9 cellular contexts compared by ENCODE assay signal in the genomic region with DNA sequence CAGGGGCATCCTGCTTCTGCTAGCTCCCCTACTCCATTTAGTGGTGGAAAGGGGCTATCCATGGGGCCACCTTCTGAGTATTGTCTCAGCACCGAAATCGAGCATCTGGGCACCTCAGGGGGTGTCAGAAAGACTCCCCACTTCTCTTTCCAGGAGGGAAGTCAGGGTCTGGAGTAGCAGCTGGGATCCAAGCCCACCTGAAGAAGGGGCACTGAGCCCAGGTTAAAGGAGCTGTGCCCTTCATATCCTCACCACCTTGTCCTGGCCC. TPM values are rescaled to one million over a fixed set of nuclear protein-coding genes. Genes with fewer than 3 reads are reported as not detected.
A peak's percentile ranks its signal among the peaks of the same experiment; 100 is the strongest.
DNase-seq lines count a peak whose midpoint lies in the region; ATAC-seq and TF ChIP-seq lines count a peak whose summit lies in the region.
"Had no signal": no experiment of that assay in that cellular context is flagged by ENCODE, and none has a peak within 500 bp of the region (broad histone marks: within the 10 kb centered on the region; RNA-seq: fewer than 3 reads in every experiment).

No MANE protein-coding gene starts in this region.

- peak overlapping the region; percentile 92 for H3K27ac ChIP-seq in cingulate gyrus (ENCODE audit: low read depth, low read length)
- H3K27ac ChIP-seq in mesodermal cell (ENCODE audit: low read depth, low read length, severe bottlenecking), result peak overlapping the region; percentile 82
- peak overlapping the region; percentile 97 for H3K27ac ChIP-seq in temporal lobe (ENCODE audit: low read depth, low read length)
- H3K27ac ChIP-seq in upper lobe of left lung, result peak overlapping the region in 2 of 4 donors; percentile 32

- H3K4me1 Mint-ChIP-seq in HFFc6 (ENCODE audit: low read depth), result peaks cover 54% of the 10 kb centered on the region
- H3K4me1 Mint-ChIP-seq in activated T-cell treated with anti-CD3 and anti-CD28 coated beads, Interleukin-2, amount 50 U/mL, for 72 hours (ENCODE audit: low read depth), result peaks cover 13% of the 10 kb centered on the region

- TF ChIP-seq EP300 in upper lobe of left lung (IDR thresholded peaks at IDR 0.05), result no peak

- H3K4me1 ChIP-seq in mesodermal cell (ENCODE audit: control insufficient read depth, insufficient read depth, low read length, poor library complexity, severe bottlenecking) (peaks cover 26% of the 10 kb centered on the region), upper lobe of left lung (peaks cover 20 to 45% (median 28%) of the 10 kb centered on the region in 4 donors)

- peaks cover 13% of the 10 kb centered on the region for H3K27me3 Mint-ChIP-seq in HFFc6 (ENCODE audit: insufficient read depth)
- peaks cover 41% of the 10 kb centered on the region for H3K27me3 Mint-ChIP-seq in activated T-cell treated with anti-CD3 and anti-CD28 coated beads, Interleukin-2, amount 50 U/mL, for 72 hours (ENCODE audit: low read depth)

- H3K27me3 ChIP-seq in upper lobe of left lung, result peaks cover 0 to 39% (median 18%) of the 10 kb centered on the region in 4 donors

- ATAC-seq in upper lobe of left lung (ENCODE audit: low FRiP score in 2 of 2), result no peak
- ATAC-seq in activated T-cell treated with anti-CD3 and anti-CD28 coated beads, Interleukin-2, amount 50 U/mL, for 72 hours (replicated peaks in 1 of 2), result no peak

- no peak for DNase-seq in HFFc6
- DNase-seq in upper lobe of left lung, result no peak
- no peak for DNase-seq in activated T-cell treated with anti-CD3 and anti-CD28 coated beads, Interleukin-2, amount 50 U/mL, for 72 hours
- no peak for DNase-seq in NCI-H524 (lab: John Stamatoyannopoulos, UW)
- DNase-seq in globus pallidus (ENCODE audit: low spot score), result no peak
- DNase-seq: mammary epithelial cell had no signal

- WGBS in mesodermal cell (ENCODE audit: insufficient coverage in 2 of 2), 2 experiments, result 0 to 5% methylated on average over 2 of the region's 2 CpGs
- 17% methylated on average over 2 of the region's 2 CpGs; no CpG with 5 or more reads in 1 of the 2 donors for WGBS in upper lobe of left lung, 2 donors

- peaks cover 26% of the 10 kb centered on the region for H3K36me3 Mint-ChIP-seq in HFFc6 (ENCODE audit: low read depth)
- H3K36me3 Mint-ChIP-seq in activated T-cell treated with anti-CD3 and anti-CD28 coated beads, Interleukin-2, amount 50 U/mL, for 72 hours (ENCODE audit: insufficient read depth in 2 of 2), result no peaks in the 10 kb centered on the region

- H3K4me3 ChIP-seq in mesodermal cell (ENCODE audit: extremely low read depth, insufficient read depth, low read length, poor library complexity, severe bottlenecking) (peak overlapping the region; percentile 93), upper lobe of left lung (no peak overlapping the region)

- H3K36me3 ChIP-seq in mesodermal cell (ENCODE audit: control insufficient read depth, insufficient read depth, low read length), result peaks cover 38% of the 10 kb centered on the region
- no peaks in the 10 kb centered on the region for H3K36me3 ChIP-seq in upper lobe of left lung

- peak overlapping the region; percentile 96 for H3K4me3 Mint-ChIP-seq in HFFc6
- H3K4me3 Mint-ChIP-seq in activated T-cell treated with anti-CD3 and anti-CD28 coated beads, Interleukin-2, amount 50 U/mL, for 72 hours, result no peak overlapping the region

- no peaks in the 10 kb centered on the region for H3K9me3 ChIP-seq in mesodermal cell (ENCODE audit: control insufficient read depth, low read length)
- no peaks in the 10 kb centered on the region for H3K9me3 ChIP-seq in upper lobe of left lung

- TF ChIP-seq POLR2A in upper lobe of left lung (IDR thresholded peaks at IDR 0.05), result no peak

- TF ChIP-seq CTCF in HFFc6 (IDR thresholded peaks at IDR 0.05), result no peak
- no peak for TF ChIP-seq CTCF in upper lobe of left lung (IDR thresholded peaks at IDR 0.05)

- H3K9me3 Mint-ChIP-seq in HFFc6, result no peaks in the 10 kb centered on the region
- no peaks in the 10 kb centered on the region for H3K9me3 Mint-ChIP-seq in activated T-cell treated with anti-CD3 and anti-CD28 coated beads, Interleukin-2, amount 50 U/mL, for 72 hours

- peak overlapping the region; percentile 87 for H3K27ac Mint-ChIP-seq in HFFc6
- H3K27ac Mint-ChIP-seq in activated T-cell treated with anti-CD3 and anti-CD28 coated beads, Interleukin-2, amount 50 U/mL, for 72 hours, result no peak overlapping the region

RNA-seq across cellular contexts. Expression of a gene that starts 2.6 kb away (rescaled TPM):
- 100 to 1,000 TPM; 492 to 540 (median 512) TPM for total RNA-seq in HFFc6 (2021; fragmentation: NEBNext Ultra II Directional; extraction: Animal tissue kit (Norgen Biotek cat#: 25700))
- 147 TPM for polyA plus RNA-seq in mesodermal cell (2013, experiment 1 of 2)
- polyA plus RNA-seq in mesodermal cell (2013, experiment 2 of 2), result 116 TPM
- 4.2 TPM for total RNA-seq in temporal lobe
- total RNA-seq in upper lobe of left lung, result 10 to 100 TPM in 1 of 6 donors, 1 to 10 TPM in 5; 2.1 to 19.6 (median 4.9) TPM
- total RNA-seq in activated T-cell treated with anti-CD3 and anti-CD28 coated beads, Interleukin-2, amount 50 U/mL, for 72 hours, result under 1 TPM; 0.02 to 0.07 TPM

RNA-seq across cellular contexts. Expression of a gene that starts 29.8 kb away (rescaled TPM):
- 100 to 1,000 TPM; 179 to 212 (median 193) TPM for total RNA-seq in HFFc6 (2021; fragmentation: NEBNext Ultra II Directional; extraction: Animal tissue kit (Norgen Biotek cat#: 25700))
- polyA plus RNA-seq in mesodermal cell (2013, experiment 1 of 2), result 134 TPM
- 119 TPM for polyA plus RNA-seq in mesodermal cell (2013, experiment 2 of 2)
- 57.0 TPM for total RNA-seq in temporal lobe
- 100 to 1,000 TPM in 5 of 6 donors, 10 to 100 TPM in 1; 99.8 to 224 (median 156) TPM for total RNA-seq in upper lobe of left lung
- total RNA-seq in activated T-cell treated with anti-CD3 and anti-CD28 coated beads, Interleukin-2, amount 50 U/mL, for 72 hours, result 10 to 100 TPM; 68.3 to 73.3 TPM

RNA-seq across cellular contexts. Expression of a gene that starts 41.0 kb away (rescaled TPM):
- 10 to 100 TPM in 4 of 6 experiments, 1 to 10 TPM in 2; 7.4 to 16.5 (median 13.7) TPM for total RNA-seq in HFFc6 (2021; fragmentation: NEBNext Ultra II Directional; extraction: Animal tissue kit (Norgen Biotek cat#: 25700))
- 32.7 TPM for polyA plus RNA-seq in mesodermal cell (2013, experiment 1 of 2)
- 33.8 TPM for polyA plus RNA-seq in mesodermal cell (2013, experiment 2 of 2)
- total RNA-seq in temporal lobe (40.6 TPM), upper lobe of left lung (1 to 10 TPM in 5 of 6 donors, under 1 TPM in 1; 0.46 to 7.2 (median 2.2) TPM)
- 1 to 10 TPM; 4.6 to 7.4 TPM for total RNA-seq in activated T-cell treated with anti-CD3 and anti-CD28 coated beads, Interleukin-2, amount 50 U/mL, for 72 hours

RNA-seq across cellular contexts. Expression of a gene that starts 57.2 kb away (rescaled TPM):
- total RNA-seq in HFFc6 (2021; fragmentation: NEBNext Ultra II Directional; extraction: Animal tissue kit (Norgen Biotek cat#: 25700)), result not detected
- polyA plus RNA-seq in mesodermal cell (2013, experiment 1 of 2), result not detected
- not detected for polyA plus RNA-seq in mesodermal cell (2013, experiment 2 of 2)
- not detected for total RNA-seq in temporal lobe
- not detected for total RNA-seq in upper lobe of left lung
- total RNA-seq in activated T-cell treated with anti-CD3 and anti-CD28 coated beads, Interleukin-2, amount 50 U/mL, for 72 hours, result not detected
- total RNA-seq: mammary epithelial cell had no signal
- polyA plus RNA-seq: mammary epithelial cell had no signal

Comparison
In these comparisons a context has a peak if more than half of its experiments do, and no peak if none do; other contexts are left out.
1. RNA of a gene that starts 2.6 kb away (total RNA-seq): 492 to 540 TPM in HFFc6; 2.1 to 19.6 TPM in upper lobe of left lung, 4.2 TPM in temporal lobe (single experiment) and 0.02 to 0.07 TPM in activated T-cell treated with anti-CD3 and anti-CD28 coated beads, Interleukin-2, amount 50 U/mL, for 72 hours; every median in the first group is over 10 times any median in the second.